ENCODE assay signal across 8 cellular contexts in genomic region chr11:34438529-34439507, GRCh38. TPM values are rescaled to one million over a fixed set of nuclear protein-coding genes. Genes with fewer than 3 reads are reported as not detected.
DNase-seq lines count a peak whose midpoint lies in the region; ATAC-seq and TF ChIP-seq lines count a peak whose summit lies in the region.

Gene CAT (plus strand): TSS chr11:34438934. CDS start chr11:34439014, 80 bp downstream.

- H3K27me3 Mint-ChIP-seq in activated T-cell treated with anti-CD3 and anti-CD28 coated beads, Interleukin-2, amount 50 U/mL, for 4 hours (ENCODE audit: low read depth), result no peaks in the 10 kb centered on the region
- no peaks in the 10 kb centered on the region for H3K27me3 Mint-ChIP-seq in naive thymus-derived CD8-positive, alpha-beta T cell

- H3K4me3 ChIP-seq in Peyer's patch, result peak within 1 kb of the TSS; percentile 53 to 92 (median 88)

- no peaks in the 10 kb centered on the region for H3K36me3 Mint-ChIP-seq in activated T-cell treated with anti-CD3 and anti-CD28 coated beads, Interleukin-2, amount 50 U/mL, for 4 hours (ENCODE audit: insufficient read depth)
- H3K36me3 Mint-ChIP-seq in naive thymus-derived CD8-positive, alpha-beta T cell, result peaks cover 0 to 7% (median 3%) of the 10 kb centered on the region in 3 donors

- H3K4me3 Mint-ChIP-seq in activated T-cell treated with anti-CD3 and anti-CD28 coated beads, Interleukin-2, amount 50 U/mL, for 4 hours, result peak within 1 kb of the TSS; percentile 97
- peak within 1 kb of the TSS; percentile 92 to 100 (median 98) for H3K4me3 Mint-ChIP-seq in naive thymus-derived CD8-positive, alpha-beta T cell

- POLR2A ChIA-PET in naive thymus-derived CD8-positive, alpha-beta T cell (lab: Charles Lee), result interaction anchor here (0.6 to 1.1 kb wide), 4 partner anchors 10 to 727 kb away, joined by 3 read pairs; no protein-coding TSS in a partner anchor

- no peaks in the 10 kb centered on the region for H3K9me3 Mint-ChIP-seq in activated T-cell treated with anti-CD3 and anti-CD28 coated beads, Interleukin-2, amount 50 U/mL, for 4 hours
- H3K9me3 Mint-ChIP-seq in naive thymus-derived CD8-positive, alpha-beta T cell, result no peaks in the 10 kb centered on the region

- H3K27ac ChIP-seq in Peyer's patch, result peak within 1 kb of the TSS; percentile 87 to 97 (median 91)

- TF ChIP-seq POLR2A in Peyer's patch (IDR thresholded peaks at IDR 0.05), result peak; percentile 73 to 82

- H3K27ac Mint-ChIP-seq in naive thymus-derived CD8-positive, alpha-beta T cell, result peak within 1 kb of the TSS; percentile 92 to 97 (median 95)

- DNase-seq in DMS53 (lab: John Stamatoyannopoulos, UW) (peak; percentile 96), KG1 (lab: John Stamatoyannopoulos, UW) (peak; percentile 91), Peyer's patch (peak; percentile 98 to 99 (median 99))
- DNase-seq in activated T-cell treated with anti-CD3 and anti-CD28 coated beads, Interleukin-2, amount 50 U/mL, for 4 hours, result peak; percentile 96
- DNase-seq in naive thymus-derived CD8-positive, alpha-beta T cell, result peak; percentile 91 to 98 (median 97)
- peak; percentile 98 for DNase-seq in stimulated activated naive CD8-positive, alpha-beta T cell treated with anti-CD3 and anti-CD28 coated beads, Interleukin-15, Interleukin-2, amounts not matched to agents 100 U/mL and 50 U/mL, for 24 hours

- no peaks in the 10 kb centered on the region for H3K9me3 ChIP-seq in Peyer's patch

- no peak for TF ChIP-seq CTCF in Peyer's patch (IDR thresholded peaks at IDR 0.05)

- H3K36me3 ChIP-seq in Peyer's patch, result no peaks in the 10 kb centered on the region

- ATAC-seq in GM21723 (IDR thresholded peaks at IDR 0.05; ENCODE audit: unreplicated experiment), result peak; percentile 97
- ATAC-seq in activated T-cell treated with anti-CD3 and anti-CD28 coated beads, Interleukin-2, amount 50 U/mL, for 4 hours, result peak; percentile 98
- peak; percentile 99 for ATAC-seq in esophagus mucosa
- ATAC-seq in naive thymus-derived CD8-positive, alpha-beta T cell, result peak; percentile 94
- ATAC-seq in stimulated activated naive CD8-positive, alpha-beta T cell treated with anti-CD3 and anti-CD28 coated beads, Interleukin-15, Interleukin-2, amounts not matched to agents 100 U/mL and 50 U/mL, for 24 hours, result peak; percentile 99

- no peaks in the 10 kb centered on the region for H3K27me3 ChIP-seq in Peyer's patch

- peaks cover 34% of the 10 kb centered on the region for H3K4me1 Mint-ChIP-seq in activated T-cell treated with anti-CD3 and anti-CD28 coated beads, Interleukin-2, amount 50 U/mL, for 4 hours (ENCODE audit: low read depth)
- H3K4me1 Mint-ChIP-seq in naive thymus-derived CD8-positive, alpha-beta T cell, result peaks cover 20 to 52% (median 40%) of the 10 kb centered on the region in 4 donors

- peaks cover 0 to 13% (median 5%) of the 10 kb centered on the region in 4 donors for H3K4me1 ChIP-seq in Peyer's patch

RNA-seq across cellular contexts. Expression of gene CAT, which starts in this region (rescaled TPM):
- total RNA-seq in Peyer's patch (100 to 1,000 TPM in 3 of 4 donors, 10 to 100 TPM in 1; 81.0 to 271 (median 133) TPM), esophagus mucosa (19.3 TPM)
- total RNA-seq in activated T-cell treated with anti-CD3 and anti-CD28 coated beads, Interleukin-2, amount 50 U/mL, for 4 hours, result 10 to 100 TPM; 11.8 to 14.6 (median 13.5) TPM
- total RNA-seq in naive thymus-derived CD8-positive, alpha-beta T cell, result 10 to 100 TPM; 37.5 to 38.0 TPM
- polyA plus RNA-seq in naive thymus-derived CD8-positive, alpha-beta T cell, result 100 to 1,000 TPM in 2 of 3 donors, 10 to 100 TPM in 1; 96.3 to 139 (median 115) TPM

Comparison
In these comparisons a context has a peak if more than half of its experiments do, and no peak if none do; other contexts are left out.
1. Peak in every context shown above with its lines: DNase-seq, ATAC-seq, H3K4me3 ChIP-seq and H3K27ac ChIP-seq.